ENCODE assay signal across 10 cellular contexts in genomic region chr18:33579147-33579867, GRCh38. TPM values are rescaled to one million over a fixed set of nuclear protein-coding genes. Genes with fewer than 3 reads are reported as not detected.
DNase-seq lines count a peak whose midpoint lies in the region; ATAC-seq and TF ChIP-seq lines count a peak whose summit lies in the region.
"Had no signal": no experiment of that assay in that cellular context is flagged by ENCODE, and none has a peak within 500 bp of the region (broad histone marks: within the 10 kb centered on the region; RNA-seq: fewer than 3 reads in every experiment).

No MANE protein-coding gene starts in this region.

- H4K20me1 ChIP-seq in PC-3 (ENCODE audit: low read length), result no peaks in the 10 kb centered on the region

- H3K36me3 Mint-ChIP-seq in activated CD8-positive, alpha-beta T cell treated with anti-CD3 and anti-CD28 coated beads for 36 hours (ENCODE audit: low read depth), result peaks cover 5% of the 10 kb centered on the region
- peaks cover 3% of the 10 kb centered on the region for H3K36me3 Mint-ChIP-seq in activated CD8-positive, alpha-beta T cell treated with anti-CD3 and anti-CD28 coated beads, Interleukin-2, amount 10 ng/mL, durations not matched to agents 7 days and 5 days (ENCODE audit: low read depth)
- H3K36me3 Mint-ChIP-seq: activated naive CD8-positive, alpha-beta T cell had no signal

- H3K9me2 ChIP-seq in PC-3 (replicated peaks; ENCODE audit: low read length), result no peaks in the 10 kb centered on the region

- peak; percentile 3 for DNase-seq in activated CD8-positive, alpha-beta T cell treated with anti-CD3 and anti-CD28 coated beads for 36 hours
- no peak for DNase-seq in activated CD8-positive, alpha-beta T cell treated with anti-CD3 and anti-CD28 coated beads, Interleukin-2, amount 10 ng/mL, durations not matched to agents 7 days and 5 days
- DNase-seq in dermis blood vessel endothelial cell, result peak; percentile 10
- no peak for DNase-seq in lung (ENCODE audit: low spot score)
- no peak for DNase-seq in aorta
- DNase-seq in activated CD4-positive, alpha-beta T cell treated with anti-CD3 and anti-CD28 coated beads for 1 hour, result no peak
- DNase-seq in PC-3, result no peak
- DNase-seq in activated CD4-positive, alpha-beta T cell treated with anti-CD3 and anti-CD28 coated beads, Interleukin-2, amount 50 U/mL, for 4 hours, result no peak

- H3K36me3 ChIP-seq in lung (ENCODE audit: control insufficient read depth in 2 of 2, insufficient read depth in 2 of 2, low read length in 2 of 2), result no peaks in the 10 kb centered on the region
- H3K36me3 ChIP-seq in aorta (ENCODE audit: control insufficient read depth in 1 of 2, insufficient read depth in 2 of 2, low read length in 1 of 2), result no peaks in the 10 kb centered on the region
- no peaks in the 10 kb centered on the region for H3K36me3 ChIP-seq in PC-3 (ENCODE audit: low read depth, low read length)

- ATAC-seq in activated CD8-positive, alpha-beta T cell treated with anti-CD3 and anti-CD28 coated beads for 36 hours, result no peak
- ATAC-seq in activated CD8-positive, alpha-beta T cell treated with anti-CD3 and anti-CD28 coated beads, Interleukin-2, amount 10 ng/mL, durations not matched to agents 7 days and 5 days, result no peak
- ATAC-seq in lung (ENCODE audit: insufficient read depth, low FRiP score) (no peak), aorta (ENCODE audit: low FRiP score) (peak; percentile 8), PC-3 (no peak)
- ATAC-seq: HCT116 had no signal

- H3K4me3 ChIP-seq in lung (no peak overlapping the region), aorta (ENCODE audit: low read length in 2 of 2) (peak overlapping the region; percentile 68 to 98), PC-3 (ENCODE audit: low read length) (no peak overlapping the region)

- H3K4me3 Mint-ChIP-seq in activated CD8-positive, alpha-beta T cell treated with anti-CD3 and anti-CD28 coated beads for 36 hours, result no peak overlapping the region
- no peak overlapping the region for H3K4me3 Mint-ChIP-seq in activated CD8-positive, alpha-beta T cell treated with anti-CD3 and anti-CD28 coated beads, Interleukin-2, amount 10 ng/mL, durations not matched to agents 7 days and 5 days
- H3K4me3 Mint-ChIP-seq: activated naive CD8-positive, alpha-beta T cell had no signal

- no peak overlapping the region for H2AFZ ChIP-seq in PC-3 (ENCODE audit: low read length)

- H3K4me2 ChIP-seq in PC-3 (ENCODE audit: low read length), result no peak overlapping the region

- H3K9me3 ChIP-seq in lung (ENCODE audit: control insufficient read depth in 2 of 2, insufficient read depth in 1 of 2, low read length in 1 of 2) (peaks cover 0 to 2% of the 10 kb centered on the region in 2 donors), aorta (ENCODE audit: control insufficient read depth, low read length) (no peaks in the 10 kb centered on the region), PC-3 (ENCODE audit: low read length) (no peaks in the 10 kb centered on the region)

- no peaks in the 10 kb centered on the region for H3K79me2 ChIP-seq in PC-3 (ENCODE audit: low read length)

- no peak for TF ChIP-seq CTCF in activated CD8-positive, alpha-beta T cell treated with anti-CD3 and anti-CD28 coated beads for 36 hours (IDR thresholded peaks at IDR 0.05)
- no peak for TF ChIP-seq CTCF in lung (IDR thresholded peaks at IDR 0.05; ENCODE audit: control extremely low read depth, extremely low read depth)
- TF ChIP-seq CTCF in PC-3 (conservative IDR thresholded peaks at IDR 0.05; ENCODE audit: low read depth, low read length), result no peak

- intact Hi-C loops in activated CD8-positive, alpha-beta T cell treated with anti-CD3 and anti-CD28 coated beads for 36 hours (cut with micrococcal nuclease), result no loop called here
- intact Hi-C loops in aorta (cut with DNase I) (no loop called here), PC-3 (cut with micrococcal nuclease) (no loop called here)

- CTCF ChIA-PET in activated CD8-positive, alpha-beta T cell treated with anti-CD3 and anti-CD28 coated beads for 36 hours (lab: Charles Lee), result no interaction called here
- CTCF ChIA-PET in activated CD8-positive, alpha-beta T cell treated with anti-CD3 and anti-CD28 coated beads, Interleukin-2, amount 10 ng/mL, durations not matched to agents 7 days and 5 days (lab: Charles Lee), result no interaction called here
- CTCF ChIA-PET in PC-3 (lab: Charles Lee), result no interaction called here

- H3K9me3 Mint-ChIP-seq in activated CD8-positive, alpha-beta T cell treated with anti-CD3 and anti-CD28 coated beads for 36 hours, result peaks cover 4% of the 10 kb centered on the region
- H3K9me3 Mint-ChIP-seq in activated CD8-positive, alpha-beta T cell treated with anti-CD3 and anti-CD28 coated beads, Interleukin-2, amount 10 ng/mL, durations not matched to agents 7 days and 5 days (ENCODE audit: insufficient read depth), result no peaks in the 10 kb centered on the region

- peaks cover 4% of the 10 kb centered on the region for H3K4me1 Mint-ChIP-seq in activated CD8-positive, alpha-beta T cell treated with anti-CD3 and anti-CD28 coated beads for 36 hours (ENCODE audit: low read depth)
- H3K4me1 Mint-ChIP-seq in activated CD8-positive, alpha-beta T cell treated with anti-CD3 and anti-CD28 coated beads, Interleukin-2, amount 10 ng/mL, durations not matched to agents 7 days and 5 days (ENCODE audit: low read depth), result peaks cover 4% of the 10 kb centered on the region

- no peak overlapping the region for H3K9ac ChIP-seq in PC-3 (ENCODE audit: low read length)

- H3K27me3 Mint-ChIP-seq in activated CD8-positive, alpha-beta T cell treated with anti-CD3 and anti-CD28 coated beads for 36 hours, result peaks cover 21% of the 10 kb centered on the region
- H3K27me3 Mint-ChIP-seq in activated CD8-positive, alpha-beta T cell treated with anti-CD3 and anti-CD28 coated beads, Interleukin-2, amount 10 ng/mL, durations not matched to agents 7 days and 5 days (ENCODE audit: low read depth), result peaks cover 12% of the 10 kb centered on the region

- WGBS in lung, 2 donors, result 13% methylated on average over 22 of the region's 22 CpGs
- WGBS in aorta, 2 donors, result 4 to 5% methylated on average over 22 of the region's 22 CpGs

- H3K27ac ChIP-seq in lung (ENCODE audit: low read depth in 1 of 2, low read length in 1 of 2), result peak overlapping the region; percentile 45 to 92
- H3K27ac ChIP-seq in aorta (ENCODE audit: low read depth in 1 of 2, low read length in 2 of 2), result peak overlapping the region; percentile 39 to 72
- no peak overlapping the region for H3K27ac ChIP-seq in PC-3 (ENCODE audit: low read length)

- H3K27me3 ChIP-seq in lung (ENCODE audit: control insufficient read depth, insufficient read depth) (no peaks in the 10 kb centered on the region), aorta (ENCODE audit: control insufficient read depth in 1 of 2, insufficient read depth in 2 of 2, low read length in 1 of 2) (no peaks in the 10 kb centered on the region), PC-3 (ENCODE audit: low read length) (peaks cover 44% of the 10 kb centered on the region)

- H3K27ac Mint-ChIP-seq in activated CD8-positive, alpha-beta T cell treated with anti-CD3 and anti-CD28 coated beads for 36 hours, result no peak overlapping the region
- H3K27ac Mint-ChIP-seq in activated CD8-positive, alpha-beta T cell treated with anti-CD3 and anti-CD28 coated beads, Interleukin-2, amount 10 ng/mL, durations not matched to agents 7 days and 5 days, result no peak overlapping the region
- H3K27ac Mint-ChIP-seq: activated naive CD8-positive, alpha-beta T cell had no signal

- no TSS peak for BruUV-seq in PC-3 (replicated peaks; lab: Mats Ljungman, UMichigan)

- H3K4me1 ChIP-seq in lung (ENCODE audit: control insufficient read depth in 2 of 2, insufficient read depth in 2 of 2, low read length in 2 of 2), result peaks cover 3 to 5% of the 10 kb centered on the region in 2 donors
- peaks cover 0 to 2% of the 10 kb centered on the region in 2 donors for H3K4me1 ChIP-seq in aorta (ENCODE audit: control insufficient read depth in 1 of 2, insufficient read depth in 2 of 2, low read length in 2 of 2)
- H3K4me1 ChIP-seq in PC-3 (ENCODE audit: insufficient read depth, low read length), result no peaks in the 10 kb centered on the region

- H3F3A ChIP-seq in PC-3 (ENCODE audit: low read length, unreplicated experiment), result no peaks in the 10 kb centered on the region

- POLR2A ChIA-PET in activated CD8-positive, alpha-beta T cell treated with anti-CD3 and anti-CD28 coated beads for 36 hours (lab: Charles Lee), result interaction anchor here (0.6 kb wide), 1 partner anchor 82 kb away, joined by 3 read pairs; no protein-coding TSS in a partner anchor
- POLR2A ChIA-PET in activated CD8-positive, alpha-beta T cell treated with anti-CD3 and anti-CD28 coated beads, Interleukin-2, amount 10 ng/mL, durations not matched to agents 7 days and 5 days (lab: Charles Lee), result no interaction called here
- POLR2A ChIA-PET in PC-3 (lab: Charles Lee; ENCODE audit: unreplicated experiment), result no interaction called here

RNA-seq across cellular contexts. Expression of gene ASXL3, which starts 1.3 kb away (rescaled TPM):
- total RNA-seq in activated CD8-positive, alpha-beta T cell treated with anti-CD3 and anti-CD28 coated beads for 36 hours, result not detected
- not detected for total RNA-seq in activated CD8-positive, alpha-beta T cell treated with anti-CD3 and anti-CD28 coated beads, Interleukin-2, amount 10 ng/mL, durations not matched to agents 7 days and 5 days
- 0.05 TPM in 1 of 2 replicates, not detected in the other for total RNA-seq in dermis blood vessel endothelial cell
- total RNA-seq in lung, result 10 to 100 TPM in 1 of 2 donors, 1 to 10 TPM in 1; 3.6 to 16.3 TPM
- polyA plus RNA-seq in lung, result under 1 TPM; 0.08 to 0.11 TPM
- total RNA-seq in aorta, result 1 to 10 TPM; 4.3 to 5.1 TPM
- under 1 TPM; 0.38 to 0.84 TPM for polyA plus RNA-seq in aorta
- not detected in 2 replicates for total RNA-seq in PC-3 (2014; rRNA removed)

Comparison
In these comparisons a context has a peak if more than half of its experiments do, and no peak if none do; other contexts are left out.
1. DNase-seq: peak in activated CD8-positive, alpha-beta T cell treated with anti-CD3 and anti-CD28 coated beads for 36 hours (single experiment) and dermis blood vessel endothelial cell (single experiment); none in activated CD8-positive, alpha-beta T cell treated with anti-CD3 and anti-CD28 coated beads, Interleukin-2, amount 10 ng/mL, durations not matched to agents 7 days and 5 days (single experiment), lung (single experiment), aorta (0 of 2), activated CD4-positive, alpha-beta T cell treated with anti-CD3 and anti-CD28 coated beads for 1 hour (single experiment), PC-3 (single experiment) and activated CD4-positive, alpha-beta T cell treated with anti-CD3 and anti-CD28 coated beads, Interleukin-2, amount 50 U/mL, for 4 hours (0 of 2).
2. H3K4me3 ChIP-seq: peak in aorta (2 of 2); none in lung (single experiment) and PC-3 (single experiment).